1 cellular context compared by ENCODE assay signal in the genomic region with DNA sequence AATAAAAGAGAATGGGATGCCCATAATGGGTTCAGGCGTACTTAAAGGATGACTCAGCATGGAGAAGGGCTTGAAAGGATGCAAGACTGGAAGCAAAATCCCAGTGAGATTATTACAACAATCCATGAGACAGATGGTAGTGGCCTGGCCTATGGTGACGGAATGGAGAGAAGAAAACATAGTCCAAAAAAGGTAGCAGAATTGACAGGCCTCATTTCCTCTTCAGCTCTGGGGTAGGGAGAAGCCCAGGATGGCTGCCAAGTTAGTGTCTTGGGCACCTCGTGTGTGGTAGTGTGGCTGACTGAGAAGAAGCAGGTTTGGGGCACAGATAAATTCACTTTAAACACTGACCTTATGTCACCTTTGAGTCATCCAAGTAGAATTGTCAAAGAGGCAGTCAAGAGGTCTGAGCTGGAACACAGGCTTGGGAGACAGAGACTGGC.
TF ChIP-seq lines count a peak whose summit lies in the region.

No MANE protein-coding gene starts in this region.

TF ChIP-seq in endothelial cell of umbilical vein, 7 proteins besides CTCF, POLR2A, EP300 and RAD21:
- TF ChIP-seq GATA2 (IDR thresholded peaks at IDR 0.05; ENCODE audit: insufficient read depth, insufficient read length, low read depth, low read length) = no peak
- TF ChIP-seq MAX (IDR thresholded peaks at IDR 0.05; ENCODE audit: insufficient read depth, insufficient read length) = no peak
- TF ChIP-seq EZH2 (IDR thresholded peaks at IDR 0.05; ENCODE audit: borderline replicate concordance, low read depth, low read length, severe bottlenecking) = no peak
- no peak for TF ChIP-seq POLR2AphosphoS5 (IDR thresholded peaks at IDR 0.05; ENCODE audit: insufficient read depth, low read depth, low read length)
- TF ChIP-seq JUN (IDR thresholded peaks at IDR 0.05; ENCODE audit: borderline replicate concordance, insufficient read depth, insufficient read length, low read depth) = no peak
- TF ChIP-seq MYC (IDR thresholded peaks at IDR 0.05; ENCODE audit: low read depth, low read length) = no peak
- no peak for TF ChIP-seq FOS (IDR thresholded peaks at IDR 0.05; ENCODE audit: borderline replicate concordance, insufficient read depth, low read length)
